Comparison of ENCODE assay signal across 9 cellular contexts in the genomic region with DNA sequence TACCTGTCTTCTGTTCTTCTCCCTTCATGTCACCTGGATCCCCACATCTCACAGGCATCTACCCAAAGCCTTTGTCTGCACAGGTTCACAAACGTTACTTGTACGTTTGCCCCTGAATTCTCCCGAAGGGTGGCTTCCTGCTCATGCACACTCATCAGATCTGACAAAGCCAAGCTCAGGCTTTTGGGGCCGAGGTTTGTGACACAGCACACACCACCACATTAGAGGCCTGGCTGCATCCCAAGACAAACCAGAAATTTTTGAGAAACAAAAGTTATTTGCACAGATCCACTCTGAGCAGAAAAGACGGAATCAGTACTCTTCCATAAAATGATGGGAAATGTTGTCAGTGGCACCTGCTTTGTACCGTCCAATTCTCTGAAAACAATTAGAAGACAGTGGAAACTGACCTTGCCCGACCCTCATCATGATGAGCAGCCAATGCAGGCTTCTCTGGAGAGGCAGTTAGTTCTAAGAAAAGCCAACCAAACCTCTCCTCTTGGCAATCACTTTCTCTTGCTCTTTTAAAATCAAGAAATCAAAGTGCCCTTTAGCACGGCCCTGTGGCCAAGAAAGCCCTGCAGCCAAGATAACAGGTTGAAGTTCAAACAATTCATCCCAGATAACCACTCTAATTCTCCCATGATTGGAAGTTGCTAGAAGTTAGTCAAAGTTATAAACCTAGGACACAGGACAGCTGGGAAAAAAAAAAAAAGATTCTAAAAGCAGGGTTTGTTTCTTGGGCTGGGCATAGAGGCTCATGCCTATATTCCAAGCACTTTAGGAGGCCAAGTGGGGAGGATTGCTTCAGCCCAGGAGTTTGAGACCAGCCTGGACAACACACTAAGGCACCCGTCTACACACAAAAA. TPM values are rescaled to one million over a fixed set of nuclear protein-coding genes. Genes with fewer than 3 reads are reported as not detected.
DNase-seq lines count a peak whose midpoint lies in the region; ATAC-seq and TF ChIP-seq lines count a peak whose summit lies in the region.
"Had no signal": no experiment of that assay in that cellular context is flagged by ENCODE, and none has a peak within 500 bp of the region (broad histone marks: within the 10 kb centered on the region; RNA-seq: fewer than 3 reads in every experiment).

No MANE protein-coding gene starts in this region.

- intact Hi-C loops in ovary (cut with DNase I) (loop anchor here in 2 of 4 donors (10.0 kb wide), 1 partner anchor 86 kb away; no protein-coding TSS in a partner anchor), lower leg skin (cut with DNase I; ENCODE audit: low total_unique reads) (no loop called here)

- 25 to 29% (median 25%) methylated on average over 9 of the region's 9 CpGs for WGBS in ovary, 3 donors
- 38 to 59% methylated on average over 9 of the region's 9 CpGs for WGBS in lower leg skin, 2 donors

- H3K4me3 ChIP-seq in ovary = no peak overlapping the region
- no peak overlapping the region for H3K4me3 ChIP-seq in lower leg skin (ENCODE audit: low read depth, poor library complexity, severe bottlenecking)

- TF ChIP-seq POLR2A in ovary (IDR thresholded peaks at IDR 0.05) (no peak), lower leg skin (IDR thresholded peaks at IDR 0.05) (no peak)

- H3K9me3 Mint-ChIP-seq in effector memory CD8-positive, alpha-beta T cell = no peaks in the 10 kb centered on the region

- H3K27me3 ChIP-seq in ovary = no peaks in the 10 kb centered on the region

- H3K4me3 Mint-ChIP-seq in effector memory CD8-positive, alpha-beta T cell = peak overlapping the region; percentile 39 to 65

- TF ChIP-seq CTCF in ovary (IDR thresholded peaks at IDR 0.05) (no peak), lower leg skin (IDR thresholded peaks at IDR 0.05) (no peak)

- ATAC-seq in effector memory CD8-positive, alpha-beta T cell (replicated peaks) = peak; percentile 48

- no peaks in the 10 kb centered on the region for H3K36me3 ChIP-seq in ovary

- no peaks in the 10 kb centered on the region for H3K27me3 Mint-ChIP-seq in effector memory CD8-positive, alpha-beta T cell

- peaks cover 31% of the 10 kb centered on the region for H3K4me1 ChIP-seq in ovary (ENCODE audit: insufficient read depth)

- H3K27ac Mint-ChIP-seq in effector memory CD8-positive, alpha-beta T cell = peak overlapping the region in 1 of 2 donors; percentile 86

- no peaks in the 10 kb centered on the region for H3K9me3 ChIP-seq in ovary

- DNase-seq in AG20443 (ENCODE audit: low spot score) (peak; percentile 30), T-helper 9 cell (peak; percentile 9), ovary (peak in 2 of 5 donors; percentile 43 to 49), DMS 273 treated with DMSO at 0.1 percent for 48 hours (lab: John Stamatoyannopoulos, UW) (no peak), COLO668 (lab: John Stamatoyannopoulos, UW; ENCODE audit: unreplicated experiment) (no peak), lower leg skin (ENCODE audit: low spot score in 2 of 2) (no peak), NCI-H1417 treated with DMSO at 0.1 percent for 48 hours (lab: John Stamatoyannopoulos, UW) (no peak)
- no peak for DNase-seq in effector memory CD8-positive, alpha-beta T cell
- DNase-seq: NCI-H1436 had no signal

- peak overlapping the region; percentile 34 to 75 for H3K27ac ChIP-seq in ovary

- TF ChIP-seq EP300 in ovary (IDR thresholded peaks at IDR 0.05) = no peak

- peaks cover 32 to 38% of the 10 kb centered on the region in 2 donors for H3K4me1 Mint-ChIP-seq in effector memory CD8-positive, alpha-beta T cell (ENCODE audit: low read depth in 2 of 2)

- H3K36me3 Mint-ChIP-seq in effector memory CD8-positive, alpha-beta T cell (ENCODE audit: insufficient read depth) = peaks cover 6% of the 10 kb centered on the region

RNA-seq across cellular contexts. Expression of a gene that starts 13.6 kb away (rescaled TPM):
- 100 to 1,000 TPM in 5 of 7 donors, 10 to 100 TPM in 2; 49.9 to 225 (median 174) TPM for total RNA-seq in ovary
- 100 to 1,000 TPM in 1 of 2 donors, 10 to 100 TPM in 1; 52.9 to 107 TPM for polyA plus RNA-seq in ovary
- 10 to 100 TPM; 49.0 to 91.0 (median 74.4) TPM for total RNA-seq in lower leg skin

Comparison
In these comparisons a context has a peak if more than half of its experiments do, and no peak if none do; other contexts are left out.
1. DNase-seq: peak in AG20443 (single experiment) and T-helper 9 cell (single experiment); none in effector memory CD8-positive, alpha-beta T cell (0 of 3), DMS 273 treated with DMSO at 0.1 percent for 48 hours (single experiment), COLO668 (single experiment), lower leg skin (0 of 2) and NCI-H1417 treated with DMSO at 0.1 percent for 48 hours (single experiment).